In the genomic region with DNA sequence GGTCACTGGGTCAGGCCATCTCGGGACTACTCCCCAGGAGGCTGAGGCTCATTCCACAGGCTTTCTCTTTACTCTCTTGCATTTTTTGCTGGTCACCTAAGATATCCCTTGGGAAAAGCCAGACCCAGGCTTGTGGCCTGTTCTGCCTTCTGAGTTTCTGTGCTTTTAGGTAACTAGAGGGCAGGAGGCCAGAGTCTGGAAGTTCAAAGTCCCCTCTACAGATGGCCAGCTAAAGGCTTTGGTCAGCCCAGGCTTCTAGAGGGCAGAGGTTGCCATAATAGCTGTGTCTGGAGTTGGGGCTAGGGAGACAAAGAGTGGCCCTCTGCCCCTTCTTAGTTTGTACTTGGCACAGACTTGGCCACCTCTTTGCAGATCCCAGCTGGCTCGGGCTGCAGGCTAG, we compare ENCODE assay signal across 25 cellular contexts.
"Had no signal": no experiment of that assay in that cellular context is flagged by ENCODE, and none has a peak within 500 bp of the region (broad histone marks: within the 10 kb centered on the region; RNA-seq: fewer than 3 reads in every experiment).

No MANE protein-coding gene starts in this region.

- H3K27ac ChIP-seq: neural progenitor cell, ovary, parathyroid adenoma, psoas muscle, skin epidermis, stomach, thoracic aorta, thyroid gland, tibial nerve, upper lobe of left lung had no signal

- H3K4me3 ChIP-seq: neural progenitor cell, ovary, psoas muscle, skin epidermis, stomach, thoracic aorta, thyroid gland, tibial nerve, upper lobe of left lung had no signal

- H3K27me3 ChIP-seq: ovary, stomach, thyroid gland, tibial nerve, upper lobe of left lung had no signal

- ATAC-seq: naive thymus-derived CD4-positive, alpha-beta T cell; natural killer cell; psoas muscle; right cardiac atrium; sciatic nerve; stimulated activated effector memory CD8-positive, alpha-beta T cell treated with anti-CD3 and anti-CD28 coated beads, Interleukin-12 subunit alpha, Interleukin-12 subunit beta, amount 100 ng/mL, for 72 hours; stimulated activated naive B cell treated with anti-CD40 and anti-IgM and Interleukin-4, amounts not matched to agents 10 μg/mL and 1 μg/mL and 100 μg/mL, for 72 hours had no signal

- H3K36me3 ChIP-seq: neural progenitor cell, ovary, stomach, thoracic aorta, thyroid gland, upper lobe of left lung had no signal

- DNase-seq: naive thymus-derived CD4-positive, alpha-beta T cell; natural killer cell; occipital lobe; ovary; posterior cingulate gyrus; psoas muscle; right cardiac atrium; stimulated activated CD4-positive, alpha-beta T cell treated with anti-CD3 and anti-CD28 coated beads, Interleukin-15, amount 100 ng/mL, for 24 hours; stimulated activated CD4-positive, alpha-beta T cell treated with anti-CD3 and anti-CD28 coated beads, Interleukin-2, amount 100 ng/mL, for 24 hours; stimulated activated CD4-positive, alpha-beta T cell treated with anti-CD3 and anti-CD28 coated beads, Interleukin-2, amount 100 ng/mL, for 48 hours; stimulated activated CD4-positive, alpha-beta T cell treated with anti-CD3 and anti-CD28 coated beads, Interleukin-4, amount 100 ng/mL, for 24 hours; stimulated activated naive B cell treated with anti-CD40 and anti-IgM and Interleukin-4, amounts not matched to agents 10 μg/mL and 1 μg/mL and 100 μg/mL, for 72 hours; stimulated activated naive CD4-positive, alpha-beta T cell treated with Interleukin-2 at 50 U/mL for 16 hours; stomach; thyroid gland; trophoblast cell; upper lobe of left lung had no signal

- FAIRE-seq: urothelium cell line had no signal

- H3K9me3 ChIP-seq: ovary, psoas muscle, stomach, thoracic aorta, thyroid gland, tibial nerve, upper lobe of left lung had no signal

- H3K9ac ChIP-seq: neural progenitor cell, parathyroid adenoma had no signal

- H3K4me1 ChIP-seq: neural progenitor cell, parathyroid adenoma, psoas muscle, stomach, thyroid gland, tibial nerve, upper lobe of left lung had no signal
